8 cellular contexts compared by ENCODE assay signal in the genomic region with DNA sequence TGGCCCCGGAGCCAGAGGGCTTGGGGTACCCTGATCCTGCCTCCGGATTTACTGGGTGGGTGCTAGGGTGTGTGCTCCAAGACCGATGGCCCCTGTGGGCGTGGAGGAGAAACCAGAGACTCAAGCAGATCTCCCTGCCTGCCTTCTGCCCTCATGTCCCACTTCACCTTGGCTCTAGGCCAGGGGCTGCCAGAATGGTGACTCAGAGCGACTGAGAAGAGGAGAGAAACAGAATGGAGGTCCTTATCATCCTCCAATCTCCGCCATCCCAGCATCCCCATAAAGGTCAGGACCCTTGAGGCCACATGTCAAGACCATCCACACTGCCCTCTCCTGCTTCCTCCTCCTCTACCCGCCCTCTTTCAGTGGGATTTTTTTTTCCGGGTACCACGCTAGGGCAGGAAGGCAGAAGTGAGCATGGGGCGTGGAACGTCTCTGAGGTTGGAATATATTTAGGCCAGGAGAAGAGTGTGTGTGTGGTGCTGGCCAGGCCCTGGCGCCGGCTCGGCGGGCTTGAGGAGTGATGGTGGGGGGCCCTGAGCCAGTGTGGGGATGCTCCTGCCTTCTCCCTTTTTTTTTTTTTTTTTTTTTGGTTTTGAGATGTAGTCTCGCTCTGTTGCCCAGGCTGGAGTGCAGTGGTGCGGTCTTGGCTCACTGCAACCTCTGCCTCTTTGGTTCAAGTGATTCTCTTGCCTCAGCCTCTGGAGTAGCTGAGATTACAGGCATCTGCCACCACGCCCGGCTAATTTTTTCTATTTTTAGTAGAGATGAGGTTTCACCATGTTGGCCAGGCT. TPM values are rescaled to one million over a fixed set of nuclear protein-coding genes. Genes with fewer than 3 reads are reported as not detected.
DNase-seq lines count a peak whose midpoint lies in the region; ATAC-seq and TF ChIP-seq lines count a peak whose summit lies in the region.

No MANE protein-coding gene starts in this region.

- no peak for TF ChIP-seq EP300 in suprapubic skin (IDR thresholded peaks at IDR 0.05)

- peaks cover 55% of the 10 kb centered on the region for H3K4me1 ChIP-seq in suprapubic skin

- H3K9me3 Mint-ChIP-seq in endothelial cell (ENCODE audit: unreplicated experiment): no peaks in the 10 kb centered on the region
- peaks cover 0 to 1% (median 0%) of the 10 kb centered on the region in 7 donors for H3K9me3 Mint-ChIP-seq in naive B cell

- peak in 1 of 2 donors; percentile 8 for ATAC-seq in naive B cell (ENCODE audit: low read depth in 2 of 2)
- no peak for ATAC-seq in HG02759 (IDR thresholded peaks at IDR 0.05; ENCODE audit: unreplicated experiment)

- no peak for TF ChIP-seq POLR2A in suprapubic skin (IDR thresholded peaks at IDR 0.05)

- peaks cover 6% of the 10 kb centered on the region for H3K27me3 Mint-ChIP-seq in endothelial cell (ENCODE audit: unreplicated experiment)
- H3K27me3 Mint-ChIP-seq in naive B cell: no peaks in the 10 kb centered on the region

- WGBS in suprapubic skin: 42% methylated on average over 16 of the region's 19 CpGs

- H3K4me3 ChIP-seq in suprapubic skin: no peak overlapping the region

- DNase-seq in ELR (ENCODE audit: low read depth) (peak; percentile 94), NCI-H2196 treated with DMSO at 0.1 percent for 48 hours (lab: John Stamatoyannopoulos, UW; ENCODE audit: unreplicated experiment) (peak; percentile 54), endothelial cell (ENCODE audit: low spot score) (no peak), naive B cell (no peak), suprapubic skin (ENCODE audit: low spot score in 2 of 2) (peak; percentile 87 to 92), NCI-H526 (lab: John Stamatoyannopoulos, UW) (no peak)
- DNase-seq in activated CD8-positive, alpha-beta memory T cell treated with anti-CD3 and anti-CD28 coated beads for 4 hours (ENCODE audit: low read depth in 2 of 2): peak; percentile 63 to 73

- peaks cover 7% of the 10 kb centered on the region for H3K4me1 Mint-ChIP-seq in endothelial cell (ENCODE audit: unreplicated experiment)
- peaks cover 38 to 82% (median 63%) of the 10 kb centered on the region in 3 donors for H3K4me1 Mint-ChIP-seq in naive B cell

- no peaks in the 10 kb centered on the region for H3K36me3 Mint-ChIP-seq in endothelial cell (ENCODE audit: low read depth, unreplicated experiment)
- H3K36me3 Mint-ChIP-seq in naive B cell: no peaks in the 10 kb centered on the region

- H3K4me3 Mint-ChIP-seq in endothelial cell (ENCODE audit: unreplicated experiment) (no peak overlapping the region), naive B cell (peak overlapping the region; percentile 47 to 86 (median 78))

- no peaks in the 10 kb centered on the region for H3K27me3 ChIP-seq in suprapubic skin

- H3K27ac Mint-ChIP-seq in endothelial cell (ENCODE audit: unreplicated experiment) (peak overlapping the region; percentile 48), naive B cell (peak overlapping the region; percentile 94 to 97 (median 95))

- TF ChIP-seq CTCF in endothelial cell (IDR thresholded peaks at IDR 0.05; ENCODE audit: unreplicated experiment): no peak
- no peak for TF ChIP-seq CTCF in suprapubic skin (IDR thresholded peaks at IDR 0.05)

- no peaks in the 10 kb centered on the region for H3K9me3 ChIP-seq in suprapubic skin

- H3K27ac ChIP-seq in suprapubic skin: peak overlapping the region; percentile 90

- no peaks in the 10 kb centered on the region for H3K36me3 ChIP-seq in suprapubic skin

RNA-seq across cellular contexts. Expression of a gene that starts 22.3 kb away (rescaled TPM):
- total RNA-seq in endothelial cell (ENCODE audit: unreplicated experiment) (115 TPM), suprapubic skin (100 to 1,000 TPM; 154 to 377 (median 214) TPM)
- polyA plus RNA-seq in naive B cell (ENCODE audit: low read depth in 6 of 6): 1,000 to 10,000 TPM in 2 of 6 donors, 100 to 1,000 TPM in 4; 351 to 1,131 (median 562) TPM

RNA-seq across cellular contexts. Expression of a gene that starts 22.4 kb away (rescaled TPM):
- 31.8 TPM for total RNA-seq in endothelial cell (ENCODE audit: unreplicated experiment)
- polyA plus RNA-seq in naive B cell (ENCODE audit: low read depth in 6 of 6): 10 to 100 TPM; 48.2 to 84.3 (median 60.0) TPM
- total RNA-seq in suprapubic skin: 100 to 1,000 TPM in 1 of 4 donors, 10 to 100 TPM in 3; 71.9 to 110 (median 82.2) TPM

RNA-seq across cellular contexts. Expression of a gene that starts 54.5 kb away (rescaled TPM):
- 112 TPM for total RNA-seq in endothelial cell (ENCODE audit: unreplicated experiment)
- 1 to 10 TPM in 2 of 6 donors, under 1 TPM in 4; 0.47 to 1.4 (median 0.67) TPM for polyA plus RNA-seq in naive B cell (ENCODE audit: low read depth in 6 of 6)
- 10 to 100 TPM; 13.4 to 47.6 (median 35.3) TPM for total RNA-seq in suprapubic skin

RNA-seq across cellular contexts. Expression of a gene that starts 56.0 kb away (rescaled TPM):
- total RNA-seq in endothelial cell (ENCODE audit: unreplicated experiment) (54.2 TPM), suprapubic skin (10 to 100 TPM; 35.1 to 46.2 (median 40.6) TPM)
- 10 to 100 TPM; 20.2 to 36.3 (median 24.1) TPM for polyA plus RNA-seq in naive B cell (ENCODE audit: low read depth in 6 of 6)

Comparison
In these comparisons a context has a peak if more than half of its experiments do, and no peak if none do; other contexts are left out.
1. DNase-seq: peak in ELR (single experiment), NCI-H2196 treated with DMSO at 0.1 percent for 48 hours (single experiment), activated CD8-positive, alpha-beta memory T cell treated with anti-CD3 and anti-CD28 coated beads for 4 hours (2 of 2) and suprapubic skin (2 of 2); none in endothelial cell (single experiment), naive B cell (single experiment) and NCI-H526 (0 of 2).